Comparison of ENCODE assay signal across 1 cellular context in genomic region chr20:2467412-2467811, GRCh38.
A peak's percentile ranks its signal among the peaks of the same experiment; 100 is the strongest.
TF ChIP-seq lines count a peak whose summit lies in the region.

No MANE protein-coding gene starts in this region.

TF ChIP-seq in K562, 482 proteins besides CTCF, POLR2A, EP300 and RAD21:
- TF ChIP-seq RBFOX2 (IDR thresholded peaks at IDR 0.05; ENCODE audit: low read depth, low read length): peak; percentile 37
- no peak for TF ChIP-seq ZNF668 (CRISPR knock-in tag; IDR thresholded peaks at IDR 0.05)
TF ChIP-seq in K562: peak in this region for 1.
